ENCODE assay signal across 9 cellular contexts in the genomic region with DNA sequence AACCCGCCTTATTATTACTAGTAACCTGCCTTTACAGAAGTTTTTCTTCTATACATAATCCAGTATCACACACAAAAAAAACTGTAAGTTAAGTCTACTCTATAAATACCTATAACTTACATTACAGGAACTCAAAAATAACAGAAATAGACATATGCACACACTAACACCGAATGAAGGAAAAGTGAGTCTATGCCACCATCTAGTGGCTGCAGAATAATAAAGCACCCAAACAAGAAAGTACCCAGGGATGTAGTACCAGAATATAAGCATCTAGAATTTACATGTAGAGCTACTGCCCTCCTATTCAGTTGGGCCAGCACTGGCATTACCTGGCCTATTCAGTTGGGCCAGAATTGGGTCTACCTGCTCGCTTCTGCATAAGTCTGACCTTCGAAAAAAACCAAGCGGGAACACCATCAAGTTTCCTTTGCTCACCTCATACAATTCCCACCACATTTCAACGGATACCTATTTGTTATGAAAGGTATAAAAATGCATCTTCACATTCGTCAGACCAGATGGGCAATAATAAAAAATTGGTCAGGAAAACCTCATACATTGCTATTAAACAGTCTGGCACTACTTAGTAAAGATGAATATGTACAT. TPM values are rescaled to one million over a fixed set of nuclear protein-coding genes. Genes with fewer than 3 reads are reported as not detected.
DNase-seq lines count a peak whose midpoint lies in the region; ATAC-seq lines count a peak whose summit lies in the region.
"Had no signal": no experiment of that assay in that cellular context is flagged by ENCODE, and none has a peak within 500 bp of the region (broad histone marks: within the 10 kb centered on the region; RNA-seq: fewer than 3 reads in every experiment).

No MANE protein-coding gene starts in this region.

- no peak overlapping the region for H3K4me3 Mint-ChIP-seq in activated T-cell treated with anti-CD3 and anti-CD28 coated beads, Interleukin-2, amount 50 U/mL, for 4 hours
- no peak overlapping the region for H3K4me3 Mint-ChIP-seq in activated naive CD8-positive, alpha-beta T cell treated with anti-CD3 and anti-CD28 coated beads, Interleukin-2, amount 50 U/mL, for 24 hours

- H3K36me3 Mint-ChIP-seq in activated T-cell treated with anti-CD3 and anti-CD28 coated beads, Interleukin-2, amount 50 U/mL, for 4 hours (ENCODE audit: insufficient read depth) = no peaks in the 10 kb centered on the region
- H3K36me3 Mint-ChIP-seq in activated naive CD8-positive, alpha-beta T cell treated with anti-CD3 and anti-CD28 coated beads, Interleukin-2, amount 50 U/mL, for 24 hours (ENCODE audit: low read depth) = no peaks in the 10 kb centered on the region

- DNase-seq in activated T-cell treated with anti-CD3 and anti-CD28 coated beads for 4 hours (peak; percentile 13), NCI-H526 treated with DMSO at 0.1 percent for 48 hours (lab: John Stamatoyannopoulos, UW) (peak; percentile 62), iPS-NIHi11 (ENCODE audit: low spot score) (peak; percentile 49), stromal cell of bone marrow (ENCODE audit: low read depth) (peak; percentile 66)
- DNase-seq in activated T-cell treated with anti-CD3 and anti-CD28 coated beads, Interleukin-2, amount 50 U/mL, for 4 hours = no peak
- no peak for DNase-seq in activated naive CD8-positive, alpha-beta T cell treated with anti-CD3 and anti-CD28 coated beads, Interleukin-2, amount 50 U/mL, for 24 hours

- peaks cover 16% of the 10 kb centered on the region for H3K4me1 Mint-ChIP-seq in activated T-cell treated with anti-CD3 and anti-CD28 coated beads, Interleukin-2, amount 50 U/mL, for 4 hours (ENCODE audit: low read depth)
- H3K4me1 Mint-ChIP-seq in activated naive CD8-positive, alpha-beta T cell treated with anti-CD3 and anti-CD28 coated beads, Interleukin-2, amount 50 U/mL, for 24 hours = peaks cover 16% of the 10 kb centered on the region

- no peaks in the 10 kb centered on the region for H3K9me3 Mint-ChIP-seq in activated T-cell treated with anti-CD3 and anti-CD28 coated beads, Interleukin-2, amount 50 U/mL, for 4 hours
- no peaks in the 10 kb centered on the region for H3K9me3 Mint-ChIP-seq in activated naive CD8-positive, alpha-beta T cell treated with anti-CD3 and anti-CD28 coated beads, Interleukin-2, amount 50 U/mL, for 24 hours

- ATAC-seq in activated T-cell treated with anti-CD3 and anti-CD28 coated beads, Interleukin-2, amount 50 U/mL, for 4 hours = no peak
- ATAC-seq in GM21390 (IDR thresholded peaks at IDR 0.05; ENCODE audit: unreplicated experiment) (peak; percentile 36), HG03521 (IDR thresholded peaks at IDR 0.05; ENCODE audit: unreplicated experiment) (peak; percentile 38)
- ATAC-seq in activated naive CD8-positive, alpha-beta T cell treated with anti-CD3 and anti-CD28 coated beads, Interleukin-2, amount 50 U/mL, for 24 hours = peak; percentile 37

- H3K27me3 Mint-ChIP-seq in activated T-cell treated with anti-CD3 and anti-CD28 coated beads, Interleukin-2, amount 50 U/mL, for 4 hours (ENCODE audit: low read depth) = no peaks in the 10 kb centered on the region
- no peaks in the 10 kb centered on the region for H3K27me3 Mint-ChIP-seq in activated naive CD8-positive, alpha-beta T cell treated with anti-CD3 and anti-CD28 coated beads, Interleukin-2, amount 50 U/mL, for 24 hours

- no peak overlapping the region for H3K27ac Mint-ChIP-seq in activated naive CD8-positive, alpha-beta T cell treated with anti-CD3 and anti-CD28 coated beads, Interleukin-2, amount 50 U/mL, for 24 hours

RNA-seq across cellular contexts. Expression of a gene that starts 4.0 kb away (rescaled TPM):
- total RNA-seq in activated T-cell treated with anti-CD3 and anti-CD28 coated beads, Interleukin-2, amount 50 U/mL, for 4 hours = 1 to 10 TPM; 3.4 to 4.1 (median 3.7) TPM

RNA-seq across cellular contexts. Expression of a gene that starts 20.4 kb away (rescaled TPM):
- under 1 TPM in 2 of 3 donors, not detected in 1; 0.14 to 0.63 TPM for total RNA-seq in activated T-cell treated with anti-CD3 and anti-CD28 coated beads, Interleukin-2, amount 50 U/mL, for 4 hours

RNA-seq across cellular contexts. Expression of a gene that starts 49.2 kb away (rescaled TPM):
- total RNA-seq in activated T-cell treated with anti-CD3 and anti-CD28 coated beads, Interleukin-2, amount 50 U/mL, for 4 hours = not detected
- total RNA-seq: urinary bladder had no signal

Comparison
In these comparisons a context has a peak if more than half of its experiments do, and no peak if none do; other contexts are left out.
1. DNase-seq: peak in activated T-cell treated with anti-CD3 and anti-CD28 coated beads for 4 hours (single experiment), NCI-H526 treated with DMSO at 0.1 percent for 48 hours (single experiment), iPS-NIHi11 (single experiment) and stromal cell of bone marrow (single experiment); none in activated T-cell treated with anti-CD3 and anti-CD28 coated beads, Interleukin-2, amount 50 U/mL, for 4 hours (single experiment) and activated naive CD8-positive, alpha-beta T cell treated with anti-CD3 and anti-CD28 coated beads, Interleukin-2, amount 50 U/mL, for 24 hours (single experiment).
2. ATAC-seq: peak in GM21390 (single experiment), HG03521 (single experiment) and activated naive CD8-positive, alpha-beta T cell treated with anti-CD3 and anti-CD28 coated beads, Interleukin-2, amount 50 U/mL, for 24 hours (single experiment); none in activated T-cell treated with anti-CD3 and anti-CD28 coated beads, Interleukin-2, amount 50 U/mL, for 4 hours (0 of 2).